27 cellular contexts compared by ENCODE assay signal in genomic region chrX:23465105-23465791, GRCh38.
"Had no signal": no experiment of that assay in that cellular context is flagged by ENCODE, and none has a peak within 500 bp of the region (broad histone marks: within the 10 kb centered on the region; RNA-seq: fewer than 3 reads in every experiment).

No MANE protein-coding gene starts in this region.

- DNase-seq: naive thymus-derived CD8-positive, alpha-beta T cell; nephron progenitor cell; nucleus accumbens; posterior cingulate gyrus; psoas muscle; right cardiac atrium; right lobe of liver; sigmoid colon; small intestine; stimulated activated CD4-positive, alpha-beta T cell treated with anti-CD3 and anti-CD28 coated beads, Interleukin-15, amount 100 ng/mL, for 24 hours; stimulated activated CD4-positive, alpha-beta T cell treated with anti-CD3 and anti-CD28 coated beads, Interleukin-2, amount 100 ng/mL, for 24 hours; stimulated activated CD4-positive, alpha-beta T cell treated with anti-CD3 and anti-CD28 coated beads, Interleukin-2, amount 100 ng/mL, for 48 hours; stimulated activated CD4-positive, alpha-beta T cell treated with anti-CD3 and anti-CD28 coated beads, Interleukin-4, amount 100 ng/mL, for 24 hours; stimulated activated naive B cell treated with anti-CD40 and anti-IgM and Interleukin-4, amounts not matched to agents 10 μg/mL and 1 μg/mL and 100 μg/mL, for 72 hours; stimulated activated naive CD4-positive, alpha-beta T cell treated with Interleukin-2 at 50 U/mL for 16 hours; stomach; thyroid gland; trophoblast cell; upper lobe of left lung had no signal

- ATAC-seq: naive thymus-derived CD8-positive, alpha-beta T cell; natural killer cell treated with Interleukin-12 subunit alpha and Interleukin-12 subunit beta and Interleukin-15 and Interleukin-18, amount 100 ng/mL, for 72 hours; psoas muscle; right cardiac atrium; stimulated activated effector memory CD8-positive, alpha-beta T cell treated with anti-CD3 and anti-CD28 coated beads, Interleukin-12 subunit alpha, Interleukin-12 subunit beta, amount 100 ng/mL, for 72 hours; stimulated activated naive B cell treated with anti-CD40 and anti-IgM and Interleukin-4, amounts not matched to agents 10 μg/mL and 1 μg/mL and 100 μg/mL, for 72 hours had no signal

- H3K9me3 ChIP-seq: neutrophil, sigmoid colon, thyroid gland had no signal

- H3K4me1 ChIP-seq: parathyroid adenoma, psoas muscle, right lobe of liver, sigmoid colon, stomach, thyroid gland, tibial nerve, upper lobe of left lung, vagina had no signal

- H3K36me3 ChIP-seq: neutrophil, right lobe of liver, sigmoid colon, stomach, thoracic aorta, thyroid gland, tibial nerve, upper lobe of left lung, vagina had no signal

- H3K4me3 ChIP-seq: psoas muscle, right lobe of liver, sigmoid colon, stomach, thoracic aorta, thyroid gland, tibial nerve, upper lobe of left lung, vagina had no signal

- H3K27me3 ChIP-seq: neutrophil, right lobe of liver, sigmoid colon, stomach, thyroid gland, tibial nerve, upper lobe of left lung, vagina had no signal

- H3K27ac ChIP-seq: neutrophil, parathyroid adenoma, psoas muscle, right lobe of liver, sigmoid colon, stomach, thoracic aorta, thyroid gland, tibial nerve, upper lobe of left lung, vagina had no signal

- FAIRE-seq: urothelium cell line had no signal
